Comparison of ENCODE assay signal across 7 cellular contexts in genomic region chr15:101258238-101259144, GRCh38. TPM values are rescaled to one million over a fixed set of nuclear protein-coding genes. Genes with fewer than 3 reads are reported as not detected.
DNase-seq lines count a peak whose midpoint lies in the region; ATAC-seq and TF ChIP-seq lines count a peak whose summit lies in the region.

No MANE protein-coding gene starts in this region.

- H2AFZ ChIP-seq in neuron (ENCODE audit: low read depth, low read length): peak overlapping the region; percentile 60

- H3K27me3 ChIP-seq in neuron (ENCODE audit: insufficient read depth, low read length): peaks cover 3% of the 10 kb centered on the region

- peaks cover 10% of the 10 kb centered on the region for H3K4me1 ChIP-seq in neuron (ENCODE audit: insufficient read depth, low read length)

- in situ Hi-C loops in G401 (cut with HindIII; ENCODE audit: low sequenced_read_pairs): no loop called here

- no peaks in the 10 kb centered on the region for H3K9me3 ChIP-seq in neuron (ENCODE audit: low read length)

- no peaks in the 10 kb centered on the region for H3K36me3 ChIP-seq in neuron (ENCODE audit: insufficient read depth, low read length)

- ATAC-seq in HG03066 (IDR thresholded peaks at IDR 0.05; ENCODE audit: low read depth, unreplicated experiment) (peak; percentile 65), GM21423 (IDR thresholded peaks at IDR 0.05; ENCODE audit: unreplicated experiment) (no peak)

- DNase-seq in G401 (ENCODE audit: low spot score) (peak; percentile 79), NCI-H748 (lab: John Stamatoyannopoulos, UW; ENCODE audit: unreplicated experiment) (peak; percentile 58), fibroblast of pulmonary artery (ENCODE audit: low read depth) (peak; percentile 91)
- peak; percentile 15 to 56 for DNase-seq in activated T-cell treated with anti-CD3 and anti-CD28 coated beads, Interleukin-2, amount 50 U/mL, for 48 hours

- H3K4me3 ChIP-seq in fibroblast of pulmonary artery (replicated peaks; ENCODE audit: low read depth, low read length) (no peak overlapping the region), neuron (ENCODE audit: low read length) (no peak overlapping the region)

- TF ChIP-seq CTCF in fibroblast of pulmonary artery (IDR thresholded peaks at IDR 0.05; ENCODE audit: low read length, missing control alignments): peak; percentile 89

RNA-seq across cellular contexts. Expression of gene CHSY1, which starts 6.6 kb away (rescaled TPM):
- total RNA-seq in G401 (2014; rRNA removed; shearing (Covaris generic)): 9.5 and 11.0 TPM in 2 replicates

RNA-seq across cellular contexts. Expression of gene SELENOS, which starts 18.8 kb away (rescaled TPM):
- total RNA-seq in G401 (2014; rRNA removed; shearing (Covaris generic)): 61.7 and 62.5 TPM in 2 replicates

RNA-seq across cellular contexts. Expression of gene SNRPA1, which starts 36.6 kb away (rescaled TPM):
- total RNA-seq in G401 (2014; rRNA removed; shearing (Covaris generic)): 74.6 and 106 TPM in 2 replicates

Comparison
In these comparisons a context has a peak if more than half of its experiments do, and no peak if none do; other contexts are left out.
1. DNase-seq: peak in every context shown above with its lines; median percentile 91 in fibroblast of pulmonary artery; 79 in G401; 58 in NCI-H748; 36 in activated T-cell treated with anti-CD3 and anti-CD28 coated beads, Interleukin-2, amount 50 U/mL, for 48 hours.